Comparison of ENCODE assay signal across 22 cellular contexts in genomic region chr6:81731814-81732213, GRCh38. TPM values are rescaled to one million over a fixed set of nuclear protein-coding genes. Genes with fewer than 3 reads are reported as not detected.
A peak's percentile ranks its signal among the peaks of the same experiment; 100 is the strongest.
DNase-seq lines count a peak whose midpoint lies in the region; ATAC-seq and TF ChIP-seq lines count a peak whose summit lies in the region.
"Had no signal": no experiment of that assay in that cellular context is flagged by ENCODE, and none has a peak within 500 bp of the region (broad histone marks: within the 10 kb centered on the region; RNA-seq: fewer than 3 reads in every experiment).

No MANE protein-coding gene starts in this region.

- peaks cover 0 to 7% of the 10 kb centered on the region in 2 donors for H3K4me1 ChIP-seq in right atrium auricular region
- no peaks in the 10 kb centered on the region for H3K4me1 ChIP-seq in foreskin keratinocyte
- no peaks in the 10 kb centered on the region for H3K4me1 ChIP-seq in CD4-positive, alpha-beta memory T cell (ENCODE audit: insufficient read depth, low read length)
- H3K4me1 ChIP-seq: prostate gland had no signal

- H3K27me3 ChIP-seq in right atrium auricular region: no peaks in the 10 kb centered on the region
- no peaks in the 10 kb centered on the region for H3K27me3 ChIP-seq in foreskin keratinocyte
- no peaks in the 10 kb centered on the region for H3K27me3 ChIP-seq in CD4-positive, alpha-beta memory T cell (ENCODE audit: insufficient read depth, low read length)

- H3K4me1 Mint-ChIP-seq in stimulated activated naive B cell treated with anti-CD40 and anti-IgM and Interleukin-4, amounts not matched to agents 10 μg/mL and 1 μg/mL and 100 μg/mL, for 72 hours: peaks cover 0 to 2% of the 10 kb centered on the region in 2 donors
- H3K4me1 Mint-ChIP-seq in CD4-positive, alpha-beta memory T cell: peaks cover 4 to 9% (median 6%) of the 10 kb centered on the region in 4 donors
- H3K4me1 Mint-ChIP-seq: naive B cell had no signal

- H3K4me3 ChIP-seq in right atrium auricular region: no peak overlapping the region
- H3K4me3 ChIP-seq in CD4-positive, alpha-beta memory T cell (ENCODE audit: low read length in 2 of 2): no peak overlapping the region
- H3K4me3 ChIP-seq: prostate gland had no signal

- POLR2A ChIA-PET in CD4-positive, alpha-beta memory T cell (lab: Charles Lee; ENCODE audit: partially characterized antibody): no interaction called here

- intact Hi-C loops in Right ventricle myocardium superior (cut with DNase I): no loop called here
- intact Hi-C loops in CD4-positive, alpha-beta memory T cell (cut with micrococcal nuclease): no loop called here

- no peaks in the 10 kb centered on the region for H3K27me3 Mint-ChIP-seq in stimulated activated naive B cell treated with anti-CD40 and anti-IgM and Interleukin-4, amounts not matched to agents 10 μg/mL and 1 μg/mL and 100 μg/mL, for 72 hours
- no peaks in the 10 kb centered on the region for H3K27me3 Mint-ChIP-seq in CD4-positive, alpha-beta memory T cell
- H3K27me3 Mint-ChIP-seq: activated CD4-positive, alpha-beta T cell treated with anti-CD3 and anti-CD28 coated beads, Interleukin-2, amount 10 ng/mL, durations not matched to agents 7 days and 5 days; activated CD8-positive, alpha-beta memory T cell treated with anti-CD3 and anti-CD28 coated beads, Interleukin-2, amount 10 ng/mL, durations not matched to agents 7 days and 5 days; activated naive CD4-positive, alpha-beta T cell treated with anti-CD3 and anti-CD28 coated beads, Interleukin-2, amount 10 ng/mL, durations not matched to agents 7 days and 5 days had no signal

- no peak overlapping the region for H3K4me3 Mint-ChIP-seq in stimulated activated naive B cell treated with anti-CD40 and anti-IgM and Interleukin-4, amounts not matched to agents 10 μg/mL and 1 μg/mL and 100 μg/mL, for 72 hours
- no peak overlapping the region for H3K4me3 Mint-ChIP-seq in CD4-positive, alpha-beta memory T cell
- H3K4me3 Mint-ChIP-seq: activated CD4-positive, alpha-beta T cell treated with anti-CD3 and anti-CD28 coated beads, Interleukin-2, amount 10 ng/mL, durations not matched to agents 7 days and 5 days; activated CD8-positive, alpha-beta memory T cell treated with anti-CD3 and anti-CD28 coated beads, Interleukin-2, amount 10 ng/mL, durations not matched to agents 7 days and 5 days; activated naive CD4-positive, alpha-beta T cell treated with anti-CD3 and anti-CD28 coated beads, Interleukin-2, amount 10 ng/mL, durations not matched to agents 7 days and 5 days; naive B cell; T-helper 2 cell treated with Interferon-gamma antibody and Interleukin-4, amounts not matched to agents 5 μg/mL and 100 μg/mL, for 36 hours had no signal

- H3K36me3 Mint-ChIP-seq in stimulated activated naive B cell treated with anti-CD40 and anti-IgM and Interleukin-4, amounts not matched to agents 10 μg/mL and 1 μg/mL and 100 μg/mL, for 72 hours: peaks cover 0 to 4% of the 10 kb centered on the region in 2 donors
- H3K36me3 Mint-ChIP-seq in CD4-positive, alpha-beta memory T cell: no peaks in the 10 kb centered on the region
- H3K36me3 Mint-ChIP-seq: activated CD8-positive, alpha-beta memory T cell treated with anti-CD3 and anti-CD28 coated beads, Interleukin-2, amount 10 ng/mL, durations not matched to agents 7 days and 5 days; activated naive CD4-positive, alpha-beta T cell treated with anti-CD3 and anti-CD28 coated beads, Interleukin-2, amount 10 ng/mL, durations not matched to agents 7 days and 5 days had no signal

- H3K36me3 ChIP-seq in right atrium auricular region: no peaks in the 10 kb centered on the region
- no peaks in the 10 kb centered on the region for H3K36me3 ChIP-seq in CD4-positive, alpha-beta memory T cell (ENCODE audit: insufficient read depth, low read length)
- H3K36me3 ChIP-seq: prostate gland, WERI-Rb-1 had no signal

- CTCF ChIA-PET in CD4-positive, alpha-beta memory T cell (lab: Charles Lee; ENCODE audit: partially characterized antibody): no interaction called here

- H3K9me3 Mint-ChIP-seq in stimulated activated naive B cell treated with anti-CD40 and anti-IgM and Interleukin-4, amounts not matched to agents 10 μg/mL and 1 μg/mL and 100 μg/mL, for 72 hours: peaks cover 0 to 3% of the 10 kb centered on the region in 2 donors
- H3K9me3 Mint-ChIP-seq in CD4-positive, alpha-beta memory T cell: peaks cover 0 to 2% (median 0%) of the 10 kb centered on the region in 8 donors
- H3K9me3 Mint-ChIP-seq: activated CD4-positive, alpha-beta T cell treated with anti-CD3 and anti-CD28 coated beads, Interleukin-2, amount 10 ng/mL, durations not matched to agents 7 days and 5 days; activated naive CD4-positive, alpha-beta T cell treated with anti-CD3 and anti-CD28 coated beads, Interleukin-2, amount 10 ng/mL, durations not matched to agents 7 days and 5 days; T-helper 2 cell treated with Interferon-gamma antibody and Interleukin-4, amounts not matched to agents 5 μg/mL and 100 μg/mL, for 36 hours had no signal

- TF ChIP-seq CTCF in right atrium auricular region (IDR thresholded peaks at IDR 0.05) (no peak), foreskin keratinocyte (conservative IDR thresholded peaks at IDR 0.05) (no peak)

- H3K9me3 ChIP-seq in right atrium auricular region: no peaks in the 10 kb centered on the region
- H3K9me3 ChIP-seq in CD4-positive, alpha-beta memory T cell (ENCODE audit: control insufficient read depth in 1 of 2, low read length in 2 of 2): no peaks in the 10 kb centered on the region
- H3K9me3 ChIP-seq: prostate gland had no signal

- no peak overlapping the region for H3K27ac Mint-ChIP-seq in stimulated activated naive B cell treated with anti-CD40 and anti-IgM and Interleukin-4, amounts not matched to agents 10 μg/mL and 1 μg/mL and 100 μg/mL, for 72 hours
- H3K27ac Mint-ChIP-seq in CD4-positive, alpha-beta memory T cell: no peak overlapping the region
- H3K27ac Mint-ChIP-seq: activated CD4-positive, alpha-beta T cell treated with anti-CD3 and anti-CD28 coated beads, Interleukin-2, amount 10 ng/mL, durations not matched to agents 7 days and 5 days; activated CD8-positive, alpha-beta memory T cell treated with anti-CD3 and anti-CD28 coated beads, Interleukin-2, amount 10 ng/mL, durations not matched to agents 7 days and 5 days; activated naive CD4-positive, alpha-beta T cell treated with anti-CD3 and anti-CD28 coated beads, Interleukin-2, amount 10 ng/mL, durations not matched to agents 7 days and 5 days; naive B cell; T-helper 2 cell treated with Interferon-gamma antibody and Interleukin-4, amounts not matched to agents 5 μg/mL and 100 μg/mL, for 36 hours had no signal

- ATAC-seq in Right ventricle myocardium superior (ENCODE audit: poor library complexity) (peak; percentile 49), foreskin keratinocyte (peak; percentile 37)
- ATAC-seq in stimulated activated naive B cell treated with anti-CD40 and anti-IgM and Interleukin-4, amounts not matched to agents 10 μg/mL and 1 μg/mL and 100 μg/mL, for 72 hours (replicated peaks): peak; percentile 31 to 51
- ATAC-seq: activated CD8-positive, alpha-beta memory T cell treated with anti-CD3 and anti-CD28 coated beads, Interleukin-2, amount 10 ng/mL, durations not matched to agents 7 days and 5 days had no signal

- DNase-seq in Right ventricle myocardium superior: no peak
- DNase-seq in right atrium auricular region (ENCODE audit: low spot score): no peak
- DNase-seq in LHCN-M2 (ENCODE audit: low read depth): peak; percentile 71
- DNase-seq in foreskin keratinocyte: no peak
- DNase-seq in stimulated activated naive B cell treated with anti-CD40 and anti-IgM and Interleukin-4, amounts not matched to agents 10 μg/mL and 1 μg/mL and 100 μg/mL, for 72 hours: no peak
- no peak for DNase-seq in CD4-positive, alpha-beta memory T cell
- DNase-seq in UCSD-AML1 (lab: John Stamatoyannopoulos, UW; ENCODE audit: unreplicated experiment): no peak
- no peak for DNase-seq in kidney glomerular epithelial cell (lab: John Stamatoyannopoulos, UW)
- DNase-seq: activated CD4-positive, alpha-beta T cell treated with anti-CD3 and anti-CD28 coated beads, Interleukin-2, amount 10 ng/mL, durations not matched to agents 7 days and 5 days; activated CD8-positive, alpha-beta memory T cell treated with anti-CD3 and anti-CD28 coated beads, Interleukin-2, amount 10 ng/mL, durations not matched to agents 7 days and 5 days; activated naive CD4-positive, alpha-beta T cell treated with anti-CD3 and anti-CD28 coated beads, Interleukin-2, amount 10 ng/mL, durations not matched to agents 7 days and 5 days; anterior cingulate cortex; left cardiac atrium; mesendoderm; naive B cell; NCI-H1092; NCI-H187; NCI-H69; WERI-Rb-1 had no signal

- H3K27ac ChIP-seq in right atrium auricular region (no peak overlapping the region), foreskin keratinocyte (no peak overlapping the region)
- H3K27ac ChIP-seq in CD4-positive, alpha-beta memory T cell (ENCODE audit: low read depth, low read length): no peak overlapping the region
- H3K27ac ChIP-seq: C4-2B, prostate gland, WERI-Rb-1 had no signal

RNA-seq across cellular contexts. Expression of gene TENT5A, which starts 20.7 kb away (rescaled TPM):
- total RNA-seq in Right ventricle myocardium superior (53.5 TPM), right atrium auricular region (10 to 100 TPM; 21.1 to 22.0 TPM), LHCN-M2 (2014; rRNA removed) (17.6 and 18.7 TPM in 2 replicates), foreskin keratinocyte (3.1 and 3.5 TPM in 2 replicates)
- 3.2 TPM for polyA plus RNA-seq in LHCN-M2 (2012)
- 0.74 and 1.0 TPM in 2 replicates for polyA plus RNA-seq in foreskin keratinocyte
- 1 to 10 TPM; 5.8 to 6.6 TPM for total RNA-seq in CD4-positive, alpha-beta memory T cell
- polyA plus RNA-seq in CD4-positive, alpha-beta memory T cell: 1 to 10 TPM; 2.5 to 4.4 TPM
